ENCODE assay signal across 12 cellular contexts in the genomic region with DNA sequence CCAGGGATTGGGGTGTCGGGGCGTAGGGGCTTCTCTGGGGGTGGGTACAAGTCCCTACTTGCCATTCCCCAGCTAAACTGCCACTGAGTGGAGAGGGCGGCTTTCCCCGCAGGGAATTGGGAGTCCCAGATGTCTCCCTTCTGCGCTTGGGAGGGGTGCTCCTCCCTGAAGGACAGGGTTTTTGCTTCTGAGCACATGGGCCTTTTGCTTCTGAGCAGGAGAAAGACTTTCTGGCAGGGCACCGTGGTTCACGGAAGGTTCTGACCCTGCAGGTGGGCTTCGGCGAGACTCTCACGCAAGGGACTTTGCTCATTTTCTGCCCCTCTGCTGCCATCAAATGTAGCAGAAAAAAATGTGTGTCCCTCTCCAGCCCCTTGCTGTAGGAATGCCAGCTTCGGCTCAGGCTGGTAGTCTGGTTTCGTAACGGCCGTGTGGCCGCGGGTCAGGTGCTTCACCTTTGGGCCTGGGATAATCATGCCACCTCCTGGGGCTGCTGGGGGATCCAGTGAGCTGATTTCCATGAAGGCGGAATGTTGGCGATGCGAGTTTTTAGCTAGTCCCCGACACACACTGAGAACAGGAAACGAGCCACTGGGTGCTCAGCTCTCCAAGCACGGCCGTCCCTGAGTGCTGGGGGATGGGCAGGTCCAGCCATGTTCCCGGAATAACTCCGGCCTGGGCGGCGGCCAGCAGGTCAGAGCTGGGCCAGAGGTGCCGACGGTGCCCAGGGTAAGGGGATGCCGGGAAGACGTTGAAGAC.
DNase-seq lines count a peak whose midpoint lies in the region; ATAC-seq and TF ChIP-seq lines count a peak whose summit lies in the region.
"Had no signal": no experiment of that assay in that cellular context is flagged by ENCODE, and none has a peak within 500 bp of the region (broad histone marks: within the 10 kb centered on the region; RNA-seq: fewer than 3 reads in every experiment).

No MANE protein-coding gene starts in this region.

- no peak overlapping the region for H2BK20ac ChIP-seq in H9 (ENCODE audit: low read depth, low read length, poor library complexity, severe bottlenecking)

- H3K14ac ChIP-seq in H9 (ENCODE audit: insufficient read depth, low read length): peak overlapping the region; percentile 54; the same call in 1 of the 2 replicates

- peaks cover 35 to 38% of the 10 kb centered on the region in 2 experiments for H3K4me1 Mint-ChIP-seq in H9
- H3K4me1 Mint-ChIP-seq: activated naive CD8-positive, alpha-beta T cell treated with anti-CD3 and anti-CD28 coated beads, Interleukin-2, amount 10 ng/mL, durations not matched to agents 7 days and 5 days; CD8-positive, alpha-beta memory T cell had no signal

- TF ChIP-seq POLR2A in stomach (IDR thresholded peaks at IDR 0.05): no peak
- TF ChIP-seq POLR2A in prostate gland (IDR thresholded peaks at IDR 0.05): no peak

- no peaks in the 10 kb centered on the region for H3K36me3 ChIP-seq in left lung
- H3K36me3 ChIP-seq in stomach: no peaks in the 10 kb centered on the region
- no peaks in the 10 kb centered on the region for H3K36me3 ChIP-seq in prostate gland

- no peak overlapping the region for H2AK5ac ChIP-seq in H9 (ENCODE audit: insufficient read length, low read length)

- TF ChIP-seq EP300 in stomach (IDR thresholded peaks at IDR 0.05): no peak

- no peak overlapping the region for H4K8ac ChIP-seq in H9 (replicated peaks; ENCODE audit: insufficient read length, low read depth, low read length)

- peaks cover 1% of the 10 kb centered on the region; the same call in 1 of the 2 replicates for H3K27me3 Mint-ChIP-seq in H9 (ENCODE audit: low read depth)
- H3K27me3 Mint-ChIP-seq: activated naive CD8-positive, alpha-beta T cell treated with anti-CD3 and anti-CD28 coated beads, Interleukin-2, amount 10 ng/mL, durations not matched to agents 7 days and 5 days had no signal

- H3K18ac ChIP-seq in H9 (ENCODE audit: insufficient read length, low read depth, low read length): peak overlapping the region; percentile 39

- TF ChIP-seq CTCF in H9 (conservative IDR thresholded peaks at IDR 0.05): no peak
- no peak for TF ChIP-seq CTCF in left lung (IDR thresholded peaks at IDR 0.05)
- TF ChIP-seq CTCF in stomach (IDR thresholded peaks at IDR 0.05): no peak
- no peak for TF ChIP-seq CTCF in prostate gland (IDR thresholded peaks at IDR 0.05)

- peaks cover 5% of the 10 kb centered on the region; the same call in 1 of the 2 replicates for H3K4me1 ChIP-seq in H9 (ENCODE audit: insufficient read depth, low read length)
- no peaks in the 10 kb centered on the region for H3K4me1 ChIP-seq in left lung
- peaks cover 13 to 27% (median 23%) of the 10 kb centered on the region in 4 donors for H3K4me1 ChIP-seq in stomach
- H3K4me1 ChIP-seq in prostate gland (replicated peaks): no peaks in the 10 kb centered on the region

- DNase-seq in H9 (peak; percentile 73), ecto neural progenitor cell (ENCODE audit: low spot score) (peak; percentile 55), left lung (peak; percentile 65 to 86), stomach (peak; percentile 85), prostate gland (ENCODE audit: low spot score) (no peak), RPMI8226 (no peak), NCI-H1694 (lab: John Stamatoyannopoulos, UW) (no peak), HUDEP-2 (lab: John Stamatoyannopoulos, UW; ENCODE audit: unreplicated experiment in 76 of 76) (no peak)
- DNase-seq: activated naive CD8-positive, alpha-beta T cell treated with anti-CD3 and anti-CD28 coated beads, Interleukin-2, amount 10 ng/mL, durations not matched to agents 7 days and 5 days; CD8-positive, alpha-beta memory T cell; effector memory CD8-positive, alpha-beta T cell had no signal

- H2BK120ac ChIP-seq in H9 (ENCODE audit: low read depth, low read length, poor library complexity, severe bottlenecking): no peak overlapping the region

- H3K79me2 ChIP-seq in H9 (ENCODE audit: insufficient read depth, low read length): no peaks in the 10 kb centered on the region

- H3K27me3 ChIP-seq in H9 (ENCODE audit: insufficient read depth, low read length): no peaks in the 10 kb centered on the region
- peaks cover 0 to 32% of the 10 kb centered on the region in 2 donors for H3K27me3 ChIP-seq in left lung
- H3K27me3 ChIP-seq in stomach: peaks cover 0 to 13% (median 0%) of the 10 kb centered on the region in 3 donors
- H3K27me3 ChIP-seq in prostate gland (replicated peaks; ENCODE audit: insufficient read depth): no peaks in the 10 kb centered on the region

- no peak overlapping the region for H2BK12ac ChIP-seq in H9 (ENCODE audit: insufficient read length, low read depth, low read length)

- peak overlapping the region in 1 of 3 experiments; percentile 41; a peak in 1 of 7 replicates for H3K27ac Mint-ChIP-seq in H9
- H3K27ac Mint-ChIP-seq: activated naive CD8-positive, alpha-beta T cell treated with anti-CD3 and anti-CD28 coated beads, Interleukin-2, amount 10 ng/mL, durations not matched to agents 7 days and 5 days; CD8-positive, alpha-beta memory T cell; effector memory CD8-positive, alpha-beta T cell had no signal

- no peak overlapping the region for H3T11ph ChIP-seq in H9 (ENCODE audit: low read length)

- H3K27ac ChIP-seq in H9 (ENCODE audit: insufficient read length, low read depth, low read length) (no peak overlapping the region), left lung (no peak overlapping the region), stomach (peak overlapping the region in 3 of 5 donors; percentile 22 to 58 (median 40)), prostate gland (no peak overlapping the region)

- H3K4me3 ChIP-seq in left lung (no peak overlapping the region), stomach (peak overlapping the region in 2 of 4 donors; percentile 8 to 24), prostate gland (no peak overlapping the region)
- H3K4me3 ChIP-seq: GM12878 had no signal

- H3K4me2 ChIP-seq in H9 (ENCODE audit: insufficient read depth, insufficient read length, low read length): no peak overlapping the region

- H3K9ac ChIP-seq in H9 (ENCODE audit: extremely low read depth, insufficient read length, low read length): no peak overlapping the region

- H3K9me3 Mint-ChIP-seq in H9: no peaks in the 10 kb centered on the region
- H3K9me3 Mint-ChIP-seq: activated naive CD8-positive, alpha-beta T cell treated with anti-CD3 and anti-CD28 coated beads, Interleukin-2, amount 10 ng/mL, durations not matched to agents 7 days and 5 days; effector memory CD8-positive, alpha-beta T cell had no signal

- H4K5ac ChIP-seq in H9 (ENCODE audit: insufficient read length, low read depth, low read length): no peak overlapping the region

- H3K56ac ChIP-seq in H9 (ENCODE audit: insufficient read length, low read depth, low read length): no peak overlapping the region

- H2BK5ac ChIP-seq in H9 (ENCODE audit: insufficient read length, low read length): no peak overlapping the region

- no peaks in the 10 kb centered on the region for H3K36me3 Mint-ChIP-seq in H9 (ENCODE audit: insufficient read depth in 1 of 3, low read depth in 3 of 3)
- H3K36me3 Mint-ChIP-seq: activated naive CD8-positive, alpha-beta T cell treated with anti-CD3 and anti-CD28 coated beads, Interleukin-2, amount 10 ng/mL, durations not matched to agents 7 days and 5 days; CD8-positive, alpha-beta memory T cell had no signal

- H3K9me3 ChIP-seq in H9 (ENCODE audit: control insufficient read depth, low read depth, low read length): no peaks in the 10 kb centered on the region
- H3K9me3 ChIP-seq in left lung: no peaks in the 10 kb centered on the region
- H3K9me3 ChIP-seq in stomach: no peaks in the 10 kb centered on the region
- H3K9me3 ChIP-seq in prostate gland: no peaks in the 10 kb centered on the region

- no peak overlapping the region for H3K4me3 Mint-ChIP-seq in H9
- H3K4me3 Mint-ChIP-seq: activated naive CD8-positive, alpha-beta T cell treated with anti-CD3 and anti-CD28 coated beads, Interleukin-2, amount 10 ng/mL, durations not matched to agents 7 days and 5 days; CD8-positive, alpha-beta memory T cell; effector memory CD8-positive, alpha-beta T cell had no signal

- H4K20me1 ChIP-seq in H9 (ENCODE audit: control insufficient read depth, insufficient read depth, insufficient read length): no peaks in the 10 kb centered on the region

- H3K23me2 ChIP-seq in H9 (ENCODE audit: insufficient read length, low read depth, low read length, poor library complexity, severe bottlenecking): no peaks in the 10 kb centered on the region

- peak; percentile 95 for ATAC-seq in left lung
- ATAC-seq: effector memory CD8-positive, alpha-beta T cell; GM12878 had no signal

- intact Hi-C loops in left lung (cut with DNase I) (no loop called here), stomach (cut with DNase I; ENCODE audit: low total_unique reads) (no loop called here), prostate gland (cut with DNase I) (no loop called here)

- no peak overlapping the region for H2BK15ac ChIP-seq in H9 (ENCODE audit: low read depth, low read length)

- H3K4ac ChIP-seq in H9 (ENCODE audit: low read depth, low read length): no peak overlapping the region

- no peak overlapping the region for H2AFZ ChIP-seq in H9 (ENCODE audit: low read length)

- H4K91ac ChIP-seq in H9 (ENCODE audit: insufficient read length, low read depth, low read length): no peak overlapping the region

- no peak overlapping the region for H3K23ac ChIP-seq in H9 (ENCODE audit: insufficient read length, low read depth, low read length)

- H3K79me1 ChIP-seq in H9 (ENCODE audit: insufficient read depth, low read depth, low read length, poor library complexity, severe bottlenecking): no peaks in the 10 kb centered on the region

- no CpG with 5 or more reads among the region's 31 CpGs for WGBS in H9 (ENCODE audit: extremely low coverage, insufficient read length, low lambda C conversion rate)
- 37 to 53% (median 39%) methylated on average over 20 to 31 of the region's 31 CpGs for WGBS in stomach, 5 donors
- WGBS in prostate gland: 31% methylated on average over 29 of the region's 31 CpGs

Comparison
In these comparisons a context has a peak if more than half of its experiments do, and no peak if none do; other contexts are left out.
1. DNase-seq: peak in H9 (single experiment), ecto neural progenitor cell (single experiment), left lung (2 of 2) and stomach (single experiment); none in prostate gland (single experiment), RPMI8226 (single experiment), NCI-H1694 (single experiment) and HUDEP-2 (0 of 76).
2. H3K27ac ChIP-seq: peak in stomach (3 of 5); none in H9 (single experiment), left lung (0 of 2) and prostate gland (0 of 2).